Comparison of ENCODE assay signal across 10 cellular contexts in genomic region chr11:8247312-8247711, GRCh38. TPM values are rescaled to one million over a fixed set of nuclear protein-coding genes. Genes with fewer than 3 reads are reported as not detected.
DNase-seq lines count a peak whose midpoint lies in the region; ATAC-seq, FAIRE-seq and TF ChIP-seq lines count a peak whose summit lies in the region.
"Had no signal": no experiment of that assay in that cellular context is flagged by ENCODE, and none has a peak within 500 bp of the region (broad histone marks: within the 10 kb centered on the region; RNA-seq: fewer than 3 reads in every experiment).

No MANE protein-coding gene starts in this region.

- no peak overlapping the region for H2AK5ac ChIP-seq in H1 (ENCODE audit: low read depth, low read length)

- no peak overlapping the region for H3K4ac ChIP-seq in H1 (replicated peaks; ENCODE audit: insufficient read length, low read depth, low read length)

- no peak overlapping the region for H3K23ac ChIP-seq in H1 (ENCODE audit: insufficient read length)

- no peak overlapping the region for H3K56ac ChIP-seq in H1 (replicated peaks; ENCODE audit: insufficient read length, low read depth, low read length)

- H3K36me3 ChIP-seq in heart left ventricle (no peaks in the 10 kb centered on the region), H1 (ENCODE audit: control insufficient read depth in 2 of 4, insufficient read depth in 4 of 4, low read length in 3 of 4) (no peaks in the 10 kb centered on the region), thoracic aorta (no peaks in the 10 kb centered on the region)
- H3K36me3 ChIP-seq in effector memory CD4-positive, alpha-beta T cell (ENCODE audit: control insufficient read depth, insufficient read depth, low read length): no peaks in the 10 kb centered on the region

- TF ChIP-seq POLR2A in heart left ventricle (IDR thresholded peaks at IDR 0.05) (no peak), H1 (IDR thresholded peaks at IDR 0.05; ENCODE audit: control extremely low read depth in 1 of 2, low read depth in 2 of 2, low read length in 2 of 2) (no peak)

- TF ChIP-seq EP300 in H1 (IDR thresholded peaks at IDR 0.05; ENCODE audit: borderline replicate concordance in 1 of 2, low read depth in 2 of 2, low read length in 2 of 2): no peak

- no peaks in the 10 kb centered on the region for H3K79me2 ChIP-seq in H1 (ENCODE audit: control insufficient read depth in 1 of 2, insufficient read depth in 2 of 2, low read length in 2 of 2)

- H3K4me3 ChIP-seq in heart left ventricle (no peak overlapping the region), H1 (ENCODE audit: extremely low read depth in 1 of 4, insufficient read depth in 2 of 4, low read depth in 3 of 4, low read length in 4 of 4) (no peak overlapping the region), thoracic aorta (no peak overlapping the region)
- no peak overlapping the region for H3K4me3 ChIP-seq in effector memory CD4-positive, alpha-beta T cell (ENCODE audit: insufficient read depth, low read depth, low read length, poor library complexity, severe bottlenecking)

- FAIRE-seq in H1 (lab: Jason Lieb, UNC): no peak

- no peak overlapping the region for H3K4me2 ChIP-seq in H1 (ENCODE audit: insufficient read depth in 1 of 2, low read depth in 2 of 2, low read length in 2 of 2)

- H3K18ac ChIP-seq in H1 (ENCODE audit: extremely low read depth, low read length): no peak overlapping the region

- POLR2A ChIA-PET in H1 (lab: Charles Lee; ENCODE audit: partially characterized antibody): interaction anchor here (1.1 kb wide), 1 partner anchor 9 kb away, joined by 3 read pairs; no protein-coding TSS in a partner anchor

- H3K27ac ChIP-seq in heart left ventricle (no peak overlapping the region), H1 (ENCODE audit: low read depth, low read length) (no peak overlapping the region), thoracic aorta (no peak overlapping the region)
- H3K27ac ChIP-seq in effector memory CD4-positive, alpha-beta T cell (ENCODE audit: insufficient read depth, low read length, poor library complexity, severe bottlenecking): no peak overlapping the region

- CTCF ChIA-PET in H1 (lab: Charles Lee; ENCODE audit: partially characterized antibody): interaction anchor here (0.6 to 14.3 kb wide), 29 partner anchors 9 to 600 kb away, joined by 3 to 177 read pairs (median 4); partner anchors contain the start of gene LMO1

- H4K91ac ChIP-seq in H1 (replicated peaks; ENCODE audit: insufficient read length, low read length): no peak overlapping the region

- TF ChIP-seq CTCF in heart left ventricle (IDR thresholded peaks at IDR 0.05) (peak in 10 of 12 donors; percentile 12 to 49 (median 36)), H1 (IDR thresholded peaks at IDR 0.05; ENCODE audit: control extremely low read depth in 1 of 3, insufficient read depth in 1 of 3, low read depth in 1 of 3, low read length in 3 of 3) (peak; percentile 65 to 77 (median 71)), thoracic aorta (IDR thresholded peaks at IDR 0.05) (peak; percentile 30)

- WGBS in heart left ventricle, 4 donors: 76 to 84% (median 82%) methylated on average over 6 of the region's 6 CpGs
- WGBS in H1 (ENCODE audit: extremely low coverage in 1 of 2, insufficient coverage in 1 of 2, insufficient read length in 1 of 2, insufficient replicate concordance in 2 of 2, low coverage in 1 of 2, low lambda C conversion rate in 2 of 2, missing lambda C conversion rate in 1 of 2), 2 experiments: 88% methylated on average over 6 of the region's 6 CpGs; no CpG with 5 or more reads in 1 of the 2 experiments

- H4K8ac ChIP-seq in H1 (ENCODE audit: extremely low read depth, insufficient read depth, low read length): no peak overlapping the region

- no peak overlapping the region for H3K14ac ChIP-seq in H1 (ENCODE audit: insufficient read length)

- no peaks in the 10 kb centered on the region for H3K4me1 ChIP-seq in heart left ventricle
- H3K4me1 ChIP-seq in H1 (replicated peaks in 1 of 4; ENCODE audit: control insufficient read depth in 3 of 4, insufficient read depth in 4 of 4, low read length in 3 of 4): peaks cover 7 to 16% (median 11%) of the 10 kb centered on the region in 4 experiments; a peak in 6 of 7 replicates
- H3K4me1 ChIP-seq in thoracic aorta (ENCODE audit: control insufficient read depth in 1 of 2, low read depth in 2 of 2): no peaks in the 10 kb centered on the region
- no peaks in the 10 kb centered on the region for H3K4me1 ChIP-seq in effector memory CD4-positive, alpha-beta T cell (ENCODE audit: control insufficient read depth, insufficient read depth, low read length, poor library complexity, severe bottlenecking)

- H3K9ac ChIP-seq in H1 (replicated peaks in 1 of 4; ENCODE audit: extremely low read depth in 1 of 4, low read depth in 3 of 4, low read length in 3 of 4): no peak overlapping the region

- H3K9me3 ChIP-seq in heart left ventricle: no peaks in the 10 kb centered on the region
- no peaks in the 10 kb centered on the region for H3K9me3 ChIP-seq in H1 (ENCODE audit: insufficient read depth in 2 of 2, low read depth in 1 of 2, low read length in 1 of 2)
- no peaks in the 10 kb centered on the region for H3K9me3 ChIP-seq in thoracic aorta
- H3K9me3 ChIP-seq in effector memory CD4-positive, alpha-beta T cell (ENCODE audit: control insufficient read depth, low read length): no peaks in the 10 kb centered on the region

- peaks cover 0 to 3% of the 10 kb centered on the region in 2 experiments for H4K20me1 ChIP-seq in H1 (replicated peaks in 1 of 2; ENCODE audit: control insufficient read depth in 1 of 2, insufficient read depth in 2 of 2, low read length in 2 of 2)

- TF ChIP-seq RAD21 in H1 (IDR thresholded peaks at IDR 0.05 in 1 of 2, conservative IDR thresholded peaks at IDR 0.05 in 1 of 2; ENCODE audit: low read depth in 2 of 2, low read length in 2 of 2): peak; percentile 64 to 68

- H2BK20ac ChIP-seq in H1 (ENCODE audit: low read length): no peak overlapping the region

- peaks cover 4% of the 10 kb centered on the region; the same call in 1 of the 2 replicates for H3K23me2 ChIP-seq in H1 (ENCODE audit: low read depth, low read length)

- peak in 1 of 5 donors; percentile 21 for DNase-seq in heart left ventricle
- DNase-seq in Right ventricle myocardium superior: no peak
- peak; percentile 19 for DNase-seq in NCI-H82 treated with DMSO at 0.1 percent for 48 hours (lab: John Stamatoyannopoulos, UW; ENCODE audit: unreplicated experiment)
- peak in 1 of 2 experiments; percentile 75 for DNase-seq in H1 (ENCODE audit: low read depth in 1 of 2, low spot score in 2 of 2)
- no peak for DNase-seq in thoracic aorta (ENCODE audit: low spot score)
- DNase-seq in NCI-H1694 (lab: John Stamatoyannopoulos, UW): no peak
- no peak for DNase-seq in SKM-1 (lab: John Stamatoyannopoulos, UW; ENCODE audit: unreplicated experiment)
- no peak for DNase-seq in effector memory CD4-positive, alpha-beta T cell

- no peak overlapping the region for H4K5ac ChIP-seq in H1 (ENCODE audit: insufficient read length, low read depth, low read length)

- ATAC-seq in heart left ventricle (no peak), Right ventricle myocardium superior (ENCODE audit: poor library complexity) (no peak), thoracic aorta (ENCODE audit: insufficient number of reproducible peaks, low FRiP score, low read depth) (no peak)

- no peak overlapping the region for H2AFZ ChIP-seq in H1 (ENCODE audit: low read length)

- no peak overlapping the region for H2BK120ac ChIP-seq in H1 (replicated peaks; ENCODE audit: low read depth, low read length)

- no peak overlapping the region for H2BK15ac ChIP-seq in H1 (ENCODE audit: low read length)

- no peaks in the 10 kb centered on the region for H3K79me1 ChIP-seq in H1 (ENCODE audit: low read depth, low read length)

- H2BK5ac ChIP-seq in H1 (ENCODE audit: low read depth, low read length): no peak overlapping the region; the same call in 1 of the 2 replicates

- no peak overlapping the region for H2BK12ac ChIP-seq in H1 (ENCODE audit: low read depth, low read length)

- H3K27me3 ChIP-seq in heart left ventricle (peaks cover 0 to 12% (median 0%) of the 10 kb centered on the region in 9 donors), H1 (replicated peaks in 1 of 4; ENCODE audit: control insufficient read depth in 3 of 4, extremely low read depth in 1 of 4, insufficient read depth in 3 of 4, low read length in 3 of 4) (peaks cover 0 to 1% (median 0%) of the 10 kb centered on the region in 4 experiments; a peak in 1 of 7 replicates), thoracic aorta (replicated peaks; ENCODE audit: insufficient read depth) (no peaks in the 10 kb centered on the region)
- H3K27me3 ChIP-seq in effector memory CD4-positive, alpha-beta T cell (replicated peaks; ENCODE audit: control insufficient read depth, insufficient read depth, low read length, poor library complexity, severe bottlenecking): no peaks in the 10 kb centered on the region

- intact Hi-C loops in heart left ventricle (cut with DNase I): no loop called here
- intact Hi-C loops in Right ventricle myocardium superior (cut with DNase I): no loop called here

TF ChIP-seq in H1, 55 proteins besides CTCF, POLR2A, EP300 and RAD21 (continues in another document):
- no peak for TF ChIP-seq TBP (IDR thresholded peaks at IDR 0.05; ENCODE audit: low read depth, low read length)

RNA-seq across cellular contexts. Expression of gene LMO1, which starts 16.4 kb away (rescaled TPM):
- total RNA-seq in heart left ventricle: 1 to 10 TPM in 6 of 9 donors, under 1 TPM in 2, not detected in 1; 0.75 to 4.1 (median 2.4) TPM
- polyA plus RNA-seq in heart left ventricle: 1 to 10 TPM in 1 of 2 donors, under 1 TPM in 1; 0.42 to 2.2 TPM
- total RNA-seq in Right ventricle myocardium superior: 2.3 TPM
- not detected in 2 replicates for total RNA-seq in H1 (2021; fragmentation: NEBNext Ultra II Directional; extraction: Animal tissue kit (Norgen Biotek cat#: 25700))
- 0.17 and 0.30 TPM in 2 replicates for polyA plus RNA-seq in H1 (2011; rRNA removed)
- polyA plus RNA-seq in H1 (2011; cell fraction: cytosol; rRNA removed): 0.32 TPM
- polyA plus RNA-seq in H1 (2011; cell fraction: nucleus; rRNA removed): 0.37 TPM
- polyA plus RNA-seq in H1 (2012, experiment 1 of 2): 0.19 to 0.85 TPM (median 0.46 TPM) in 4 replicates
- 0.45 TPM for polyA plus RNA-seq in H1 (2012, experiment 2 of 2)
- polyA plus RNA-seq in H1 (2013, experiment 1 of 2): 0.20 TPM
- 0.11 TPM for polyA plus RNA-seq in H1 (2013, experiment 2 of 2)
- 0.44 TPM in 1 of 2 replicates, not detected in the other for polyA minus RNA-seq in H1 (2011; rRNA and poly(A)+ RNA removed)
- not detected for polyA minus RNA-seq in H1 (2011; cell fraction: cytosol; rRNA and poly(A)+ RNA removed)
- not detected for polyA minus RNA-seq in H1 (2011; cell fraction: nucleus; rRNA and poly(A)+ RNA removed)
- total RNA-seq in thoracic aorta: not detected
- total RNA-seq: activated T-helper 2 cell treated with anti-CD3 and anti-CD28 coated beads, Interferon-gamma antibody, Interleukin-2, Interleukin-4, amounts not matched to agents 10 μg/mL and 5 μg/mL and 100 μg/mL, durations not matched to agents 14 hours and 24 hours and 36 hours; lung microvascular endothelial cell had no signal
